ENCODE assay signal across 1 cellular context in the genomic region with DNA sequence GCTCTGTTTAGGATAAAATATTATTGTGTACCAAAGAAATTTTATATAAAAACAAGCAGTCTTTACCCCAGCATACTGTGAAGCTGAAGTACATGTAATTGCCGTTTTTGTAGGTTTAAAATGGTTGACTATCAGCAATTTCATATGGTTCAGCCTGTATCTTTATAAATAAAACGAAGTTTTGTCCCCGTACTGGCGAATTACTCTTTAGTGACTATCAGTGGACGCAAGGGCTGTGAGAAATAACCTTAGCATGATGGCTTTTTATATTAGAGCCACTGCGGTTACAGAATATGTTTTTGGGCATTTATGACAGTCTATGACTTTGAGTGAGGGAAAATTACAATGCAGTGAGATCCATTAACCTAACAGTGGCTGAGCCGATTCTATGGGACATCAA.
TF ChIP-seq lines count a peak whose summit lies in the region.

No MANE protein-coding gene starts in this region.

TF ChIP-seq in neural cell, 6 proteins besides CTCF, POLR2A, EP300 and RAD21:
- TF ChIP-seq, protein P1, sequence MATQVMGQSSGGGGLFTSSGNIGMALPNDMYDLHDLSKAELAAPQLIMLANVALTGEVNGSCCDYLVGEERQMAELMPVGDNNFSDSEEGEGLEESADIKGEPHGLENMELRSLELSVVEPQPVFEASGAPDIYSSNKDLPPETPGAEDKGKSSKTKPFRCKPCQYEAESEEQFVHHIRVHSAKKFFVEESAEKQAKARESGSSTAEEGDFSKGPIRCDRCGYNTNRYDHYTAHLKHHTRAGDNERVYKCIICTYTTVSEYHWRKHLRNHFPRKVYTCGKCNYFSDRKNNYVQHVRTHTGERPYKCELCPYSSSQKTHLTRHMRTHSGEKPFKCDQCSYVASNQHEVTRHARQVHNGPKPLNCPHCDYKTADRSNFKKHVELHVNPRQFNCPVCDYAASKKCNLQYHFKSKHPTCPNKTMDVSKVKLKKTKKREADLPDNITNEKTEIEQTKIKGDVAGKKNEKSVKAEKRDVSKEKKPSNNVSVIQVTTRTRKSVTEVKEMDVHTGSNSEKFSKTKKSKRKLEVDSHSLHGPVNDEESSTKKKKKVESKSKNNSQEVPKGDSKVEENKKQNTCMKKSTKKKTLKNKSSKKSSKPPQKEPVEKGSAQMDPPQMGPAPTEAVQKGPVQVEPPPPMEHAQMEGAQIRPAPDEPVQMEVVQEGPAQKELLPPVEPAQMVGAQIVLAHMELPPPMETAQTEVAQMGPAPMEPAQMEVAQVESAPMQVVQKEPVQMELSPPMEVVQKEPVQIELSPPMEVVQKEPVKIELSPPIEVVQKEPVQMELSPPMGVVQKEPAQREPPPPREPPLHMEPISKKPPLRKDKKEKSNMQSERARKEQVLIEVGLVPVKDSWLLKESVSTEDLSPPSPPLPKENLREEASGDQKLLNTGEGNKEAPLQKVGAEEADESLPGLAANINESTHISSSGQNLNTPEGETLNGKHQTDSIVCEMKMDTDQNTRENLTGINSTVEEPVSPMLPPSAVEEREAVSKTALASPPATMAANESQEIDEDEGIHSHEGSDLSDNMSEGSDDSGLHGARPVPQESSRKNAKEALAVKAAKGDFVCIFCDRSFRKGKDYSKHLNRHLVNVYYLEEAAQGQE (IDR thresholded peaks at IDR 0.05; ENCODE audit: borderline replicate concordance) = no peak
- TF ChIP-seq EZH2 (IDR thresholded peaks at IDR 0.05; ENCODE audit: borderline replicate concordance, insufficient read depth, low read length, poor library complexity, severe bottlenecking) (no peak), MXI1 (conservative IDR thresholded peaks at IDR 0.05; ENCODE audit: poor library complexity, severe bottlenecking) (no peak), POLR2AphosphoS5 (IDR thresholded peaks at IDR 0.05) (no peak), TAF1 (IDR thresholded peaks at IDR 0.05; ENCODE audit: low read depth) (no peak), SMC3 (conservative IDR thresholded peaks at IDR 0.05; ENCODE audit: poor library complexity) (no peak)
